In the genomic region with DNA sequence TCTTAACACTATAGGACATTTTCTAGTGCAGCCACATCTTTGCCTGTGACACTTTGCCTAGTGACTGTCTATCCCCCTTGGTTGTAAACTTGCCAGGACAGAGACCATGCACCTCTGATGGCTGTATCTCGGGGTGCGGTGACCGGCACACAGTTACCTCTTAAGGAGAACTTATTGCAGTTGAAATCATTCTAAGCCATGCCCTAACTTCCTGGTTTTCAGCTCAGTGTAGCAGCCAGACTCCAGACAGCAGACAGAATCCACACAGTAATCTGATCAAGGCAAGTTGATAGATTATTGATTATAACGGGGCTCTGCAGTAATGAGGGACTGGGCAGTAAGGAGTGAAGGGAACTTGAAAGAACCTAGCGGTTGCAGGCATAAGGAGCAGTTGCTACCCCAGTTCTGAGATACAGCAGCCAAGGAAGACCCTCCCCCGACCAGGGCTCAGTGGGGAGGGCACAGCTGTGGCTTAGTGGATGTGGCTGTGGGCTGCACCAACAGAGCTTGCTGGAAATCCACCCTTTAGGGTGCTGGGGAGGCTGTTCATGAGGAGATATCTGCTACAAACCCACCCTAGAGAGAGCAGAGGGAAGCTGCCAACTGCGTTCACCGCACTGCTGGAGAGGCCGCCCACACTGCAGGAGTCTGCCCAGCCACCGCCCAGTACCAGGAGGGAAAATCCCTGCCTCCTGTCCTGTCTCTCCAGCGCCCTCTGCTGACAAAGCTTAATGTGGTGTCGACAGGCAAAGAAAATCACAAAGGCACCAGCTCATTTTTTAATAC, we compare ENCODE assay signal across 8 cellular contexts. TPM values are rescaled to one million over a fixed set of nuclear protein-coding genes. Genes with fewer than 3 reads are reported as not detected.
DNase-seq lines count a peak whose midpoint lies in the region; ATAC-seq and TF ChIP-seq lines count a peak whose summit lies in the region.

No MANE protein-coding gene starts in this region.

- H3K9me3 ChIP-seq in heart right ventricle: peaks cover 0 to 5% (median 0%) of the 10 kb centered on the region in 11 donors

- peak; percentile 60 to 85 (median 73) for TF ChIP-seq CTCF in heart right ventricle (IDR thresholded peaks at IDR 0.05)

- WGBS in heart right ventricle, 2 donors: 39% methylated on average over 12 of the region's 12 CpGs

- DNase-seq in CMK (ENCODE audit: low read depth) (peak; percentile 92), NCI-H1105 (lab: John Stamatoyannopoulos, UW) (peak; percentile 91), SW480 (ENCODE audit: low spot score) (peak; percentile 89), heart right ventricle (peak; percentile 70 to 80), putamen (ENCODE audit: low spot score) (peak; percentile 66)
- peak; percentile 75 for DNase-seq in activated naive CD8-positive, alpha-beta T cell treated with anti-CD3 and anti-CD28 coated beads, Interleukin-2, amount 50 U/mL, for 16 hours (ENCODE audit: low read depth, low spot score)

- no peak overlapping the region for H3K27ac ChIP-seq in heart right ventricle

- peaks cover 0 to 14% (median 0%) of the 10 kb centered on the region in 9 donors for H3K4me1 ChIP-seq in heart right ventricle

- H3K4me3 ChIP-seq in heart right ventricle: no peak overlapping the region

- intact Hi-C loops in heart right ventricle (cut with DNase I): loop anchor here in 7 of 10 donors (2.0 to 10.0 kb wide), 9 partner anchors 118 to 989 kb away; no protein-coding TSS in a partner anchor

- ATAC-seq in GM21786 (IDR thresholded peaks at IDR 0.05; ENCODE audit: unreplicated experiment) (peak; percentile 66), heart right ventricle (peak; percentile 70 to 93 (median 87)), HG02973 (IDR thresholded peaks at IDR 0.05; ENCODE audit: unreplicated experiment) (no peak)

- peaks cover 0 to 17% (median 5%) of the 10 kb centered on the region in 7 donors for H3K27me3 ChIP-seq in heart right ventricle

- no peaks in the 10 kb centered on the region for H3K36me3 ChIP-seq in heart right ventricle

RNA-seq across cellular contexts. Expression of a gene that starts 58.2 kb away (rescaled TPM):
- total RNA-seq in heart right ventricle: 1 to 10 TPM in 5 of 10 donors, under 1 TPM in 5; 0.30 to 4.3 (median 1.1) TPM
- under 1 TPM; 0.20 to 0.51 TPM for polyA plus RNA-seq in heart right ventricle
